Comparison of ENCODE assay signal across 8 cellular contexts in the genomic region with DNA sequence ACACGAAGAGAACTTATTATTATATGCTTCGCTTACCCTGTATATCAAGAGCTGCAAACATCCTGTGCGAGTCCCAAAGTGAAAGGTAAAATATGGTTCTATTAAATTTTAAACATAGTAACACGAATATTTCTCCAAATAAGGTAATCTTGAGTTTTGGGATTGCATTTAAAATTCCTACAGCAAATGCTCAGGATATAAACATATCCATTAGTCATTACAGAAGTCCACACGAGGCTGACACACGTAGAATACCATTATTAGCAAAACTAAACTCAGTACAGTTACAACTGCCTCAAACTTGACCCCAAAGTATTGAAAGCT. TPM values are rescaled to one million over a fixed set of nuclear protein-coding genes. Genes with fewer than 3 reads are reported as not detected.
DNase-seq lines count a peak whose midpoint lies in the region; ATAC-seq and TF ChIP-seq lines count a peak whose summit lies in the region.

No MANE protein-coding gene starts in this region.

- H3K36me3 ChIP-seq in liver (ENCODE audit: control insufficient read depth in 4 of 4, insufficient read depth in 3 of 4, low read depth in 1 of 4, low read length in 3 of 4): no peaks in the 10 kb centered on the region
- H3K36me3 ChIP-seq in aorta (ENCODE audit: control insufficient read depth in 1 of 2, insufficient read depth in 2 of 2, low read length in 1 of 2): no peaks in the 10 kb centered on the region

- H3K9ac ChIP-seq in liver (ENCODE audit: low read depth in 1 of 2, low read length in 2 of 2): peak overlapping the region; percentile 76 to 96

- no peak for TF ChIP-seq CTCF in GM12864 (IDR thresholded peaks at IDR 0.05; ENCODE audit: low read depth, low read length, missing control alignments)
- no peak for TF ChIP-seq CTCF in activated CD8-positive, alpha-beta T cell treated with anti-CD3 and anti-CD28 coated beads for 36 hours (IDR thresholded peaks at IDR 0.05)
- TF ChIP-seq CTCF in liver (IDR thresholded peaks at IDR 0.05; ENCODE audit: low read depth, low read length, missing input control): no peak

- H3K4me1 Mint-ChIP-seq in activated CD8-positive, alpha-beta T cell treated with anti-CD3 and anti-CD28 coated beads for 36 hours (ENCODE audit: low read depth): peaks cover 36% of the 10 kb centered on the region

- H3K9me3 ChIP-seq in liver (ENCODE audit: control insufficient read depth in 4 of 4, low read length in 3 of 4) (no peaks in the 10 kb centered on the region), aorta (ENCODE audit: control insufficient read depth, low read length) (no peaks in the 10 kb centered on the region)

- peak overlapping the region; percentile 93 for H3K27ac Mint-ChIP-seq in activated CD8-positive, alpha-beta T cell treated with anti-CD3 and anti-CD28 coated beads for 36 hours

- peak; percentile 1 for ATAC-seq in HG02884 (IDR thresholded peaks at IDR 0.05; ENCODE audit: unreplicated experiment)
- ATAC-seq in activated CD8-positive, alpha-beta T cell treated with anti-CD3 and anti-CD28 coated beads for 36 hours: no peak
- no peak for ATAC-seq in aorta (ENCODE audit: low FRiP score)
- ATAC-seq in GM19351 (IDR thresholded peaks at IDR 0.05; ENCODE audit: unreplicated experiment): no peak
- ATAC-seq in esophagus mucosa: no peak

- DNase-seq in GM12864 (ENCODE audit: low read depth) (no peak), aorta (no peak), globus pallidus (ENCODE audit: low spot score) (no peak)
- DNase-seq in activated CD8-positive, alpha-beta T cell treated with anti-CD3 and anti-CD28 coated beads for 36 hours: no peak

- H3K4me1 ChIP-seq in liver (ENCODE audit: control insufficient read depth in 4 of 4, insufficient read depth in 4 of 4, low read length in 3 of 4) (peaks cover 1 to 47% (median 8%) of the 10 kb centered on the region in 4 donors), aorta (ENCODE audit: control insufficient read depth in 1 of 2, insufficient read depth in 2 of 2, low read length in 2 of 2) (peaks cover 4 to 10% of the 10 kb centered on the region in 2 donors)

- no peaks in the 10 kb centered on the region for H3K27me3 Mint-ChIP-seq in activated CD8-positive, alpha-beta T cell treated with anti-CD3 and anti-CD28 coated beads for 36 hours

- TF ChIP-seq RAD21 in liver (IDR thresholded peaks at IDR 0.05): no peak

- peak overlapping the region; percentile 86 for H3K4me3 Mint-ChIP-seq in activated CD8-positive, alpha-beta T cell treated with anti-CD3 and anti-CD28 coated beads for 36 hours

- no peaks in the 10 kb centered on the region for H3K9me3 Mint-ChIP-seq in activated CD8-positive, alpha-beta T cell treated with anti-CD3 and anti-CD28 coated beads for 36 hours

- H3K4me3 ChIP-seq in GM12864 (ENCODE audit: low read depth, low read length) (peak overlapping the region; percentile 78), liver (ENCODE audit: low read depth in 1 of 3, low read length in 3 of 3) (peak overlapping the region; percentile 71 to 96 (median 82)), aorta (ENCODE audit: low read length in 2 of 2) (peak overlapping the region; percentile 26 to 36)

- WGBS in liver: 33% methylated on average over 6 of the region's 6 CpGs
- WGBS in aorta, 2 donors: 11 to 18% methylated on average over 6 of the region's 6 CpGs

- H3K27me3 ChIP-seq in liver (ENCODE audit: control insufficient read depth in 4 of 4, insufficient read depth in 4 of 4, low read length in 3 of 4) (no peaks in the 10 kb centered on the region), aorta (ENCODE audit: control insufficient read depth in 1 of 2, insufficient read depth in 2 of 2, low read length in 1 of 2) (no peaks in the 10 kb centered on the region)

- POLR2A ChIA-PET in activated CD8-positive, alpha-beta T cell treated with anti-CD3 and anti-CD28 coated beads for 36 hours (lab: Charles Lee): interaction anchor here (0.7 to 2.2 kb wide), 3 partner anchors 16 to 111 kb away, joined by 3 to 11 read pairs (median 3); no protein-coding TSS in a partner anchor

- intact Hi-C loops in activated CD8-positive, alpha-beta T cell treated with anti-CD3 and anti-CD28 coated beads for 36 hours (cut with micrococcal nuclease): no loop called here
- intact Hi-C loops in aorta (cut with DNase I): loop anchor here (5.0 to 10.0 kb wide), 3 partner anchors 129 to 826 kb away; partner anchors contain the start of gene TGFB2 (in 1 of the 2)

- CTCF ChIA-PET in activated CD8-positive, alpha-beta T cell treated with anti-CD3 and anti-CD28 coated beads for 36 hours (lab: Charles Lee): interaction anchor here (1.6 kb wide), 1 partner anchor 13 kb away, joined by 5 read pairs; no protein-coding TSS in a partner anchor

- peaks cover 15% of the 10 kb centered on the region for H3K36me3 Mint-ChIP-seq in activated CD8-positive, alpha-beta T cell treated with anti-CD3 and anti-CD28 coated beads for 36 hours (ENCODE audit: low read depth)

- H3K27ac ChIP-seq in liver (ENCODE audit: low read depth in 1 of 2, low read length in 2 of 2) (peak overlapping the region; percentile 82 to 98), aorta (ENCODE audit: low read depth in 1 of 2, low read length in 2 of 2) (peak overlapping the region in 1 of 2 donors; percentile 73)

TF ChIP-seq in liver, 16 proteins besides CTCF, POLR2A, EP300 and RAD21:
- no peak for TF ChIP-seq NR2F2 (IDR thresholded peaks at IDR 0.05)
- TF ChIP-seq, protein P1, sequence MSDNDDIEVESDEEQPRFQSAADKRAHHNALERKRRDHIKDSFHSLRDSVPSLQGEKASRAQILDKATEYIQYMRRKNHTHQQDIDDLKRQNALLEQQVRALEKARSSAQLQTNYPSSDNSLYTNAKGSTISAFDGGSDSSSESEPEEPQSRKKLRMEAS (IDR thresholded peaks at IDR 0.05): no peak
- no peak for TF ChIP-seq RXRA (IDR thresholded peaks at IDR 0.05)
- TF ChIP-seq, protein P2, sequence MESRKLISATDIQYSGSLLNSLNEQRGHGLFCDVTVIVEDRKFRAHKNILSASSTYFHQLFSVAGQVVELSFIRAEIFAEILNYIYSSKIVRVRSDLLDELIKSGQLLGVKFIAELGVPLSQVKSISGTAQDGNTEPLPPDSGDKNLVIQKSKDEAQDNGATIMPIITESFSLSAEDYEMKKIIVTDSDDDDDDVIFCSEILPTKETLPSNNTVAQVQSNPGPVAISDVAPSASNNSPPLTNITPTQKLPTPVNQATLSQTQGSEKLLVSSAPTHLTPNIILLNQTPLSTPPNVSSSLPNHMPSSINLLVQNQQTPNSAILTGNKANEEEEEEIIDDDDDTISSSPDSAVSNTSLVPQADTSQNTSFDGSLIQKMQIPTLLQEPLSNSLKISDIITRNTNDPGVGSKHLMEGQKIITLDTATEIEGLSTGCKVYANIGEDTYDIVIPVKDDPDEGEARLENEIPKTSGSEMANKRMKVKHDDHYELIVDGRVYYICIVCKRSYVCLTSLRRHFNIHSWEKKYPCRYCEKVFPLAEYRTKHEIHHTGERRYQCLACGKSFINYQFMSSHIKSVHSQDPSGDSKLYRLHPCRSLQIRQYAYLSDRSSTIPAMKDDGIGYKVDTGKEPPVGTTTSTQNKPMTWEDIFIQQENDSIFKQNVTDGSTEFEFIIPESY (IDR thresholded peaks at IDR 0.05): no peak
- TF ChIP-seq, protein P3, sequence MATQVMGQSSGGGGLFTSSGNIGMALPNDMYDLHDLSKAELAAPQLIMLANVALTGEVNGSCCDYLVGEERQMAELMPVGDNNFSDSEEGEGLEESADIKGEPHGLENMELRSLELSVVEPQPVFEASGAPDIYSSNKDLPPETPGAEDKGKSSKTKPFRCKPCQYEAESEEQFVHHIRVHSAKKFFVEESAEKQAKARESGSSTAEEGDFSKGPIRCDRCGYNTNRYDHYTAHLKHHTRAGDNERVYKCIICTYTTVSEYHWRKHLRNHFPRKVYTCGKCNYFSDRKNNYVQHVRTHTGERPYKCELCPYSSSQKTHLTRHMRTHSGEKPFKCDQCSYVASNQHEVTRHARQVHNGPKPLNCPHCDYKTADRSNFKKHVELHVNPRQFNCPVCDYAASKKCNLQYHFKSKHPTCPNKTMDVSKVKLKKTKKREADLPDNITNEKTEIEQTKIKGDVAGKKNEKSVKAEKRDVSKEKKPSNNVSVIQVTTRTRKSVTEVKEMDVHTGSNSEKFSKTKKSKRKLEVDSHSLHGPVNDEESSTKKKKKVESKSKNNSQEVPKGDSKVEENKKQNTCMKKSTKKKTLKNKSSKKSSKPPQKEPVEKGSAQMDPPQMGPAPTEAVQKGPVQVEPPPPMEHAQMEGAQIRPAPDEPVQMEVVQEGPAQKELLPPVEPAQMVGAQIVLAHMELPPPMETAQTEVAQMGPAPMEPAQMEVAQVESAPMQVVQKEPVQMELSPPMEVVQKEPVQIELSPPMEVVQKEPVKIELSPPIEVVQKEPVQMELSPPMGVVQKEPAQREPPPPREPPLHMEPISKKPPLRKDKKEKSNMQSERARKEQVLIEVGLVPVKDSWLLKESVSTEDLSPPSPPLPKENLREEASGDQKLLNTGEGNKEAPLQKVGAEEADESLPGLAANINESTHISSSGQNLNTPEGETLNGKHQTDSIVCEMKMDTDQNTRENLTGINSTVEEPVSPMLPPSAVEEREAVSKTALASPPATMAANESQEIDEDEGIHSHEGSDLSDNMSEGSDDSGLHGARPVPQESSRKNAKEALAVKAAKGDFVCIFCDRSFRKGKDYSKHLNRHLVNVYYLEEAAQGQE (IDR thresholded peaks at IDR 0.05): no peak
- TF ChIP-seq ATF3 (IDR thresholded peaks at IDR 0.05): no peak
- no peak for TF ChIP-seq HNF4A (conservative IDR thresholded peaks at IDR 0.05)
- TF ChIP-seq JUND (IDR thresholded peaks at IDR 0.05): no peak
- no peak for TF ChIP-seq HNF4G (IDR thresholded peaks at IDR 0.05)
- no peak for TF ChIP-seq YY1 (IDR thresholded peaks at IDR 0.05)
- no peak for TF ChIP-seq EGR1 (IDR thresholded peaks at IDR 0.05; ENCODE audit: low read depth in 2 of 2)
- TF ChIP-seq TAF1 (conservative IDR thresholded peaks at IDR 0.05): no peak
- no peak for TF ChIP-seq FOXA1 (IDR thresholded peaks at IDR 0.05)
- TF ChIP-seq FOXA2 (IDR thresholded peaks at IDR 0.05): no peak
- no peak for TF ChIP-seq SP1 (IDR thresholded peaks at IDR 0.05)

RNA-seq across cellular contexts. Expression of gene LYPLAL1, which starts 0.3 kb away (rescaled TPM):
- 10 to 100 TPM; 24.5 to 30.0 TPM for total RNA-seq in activated CD8-positive, alpha-beta T cell treated with anti-CD3 and anti-CD28 coated beads for 36 hours
- total RNA-seq in liver (10 to 100 TPM; 10.7 to 16.7 TPM), aorta (10 to 100 TPM; 35.1 to 47.0 TPM), esophagus mucosa (26.7 TPM)
- polyA plus RNA-seq in liver (10 to 100 TPM; 10.3 to 57.4 TPM), aorta (10 to 100 TPM; 14.9 to 16.0 TPM)

Comparison
In these comparisons a context has a peak if more than half of its experiments do, and no peak if none do; other contexts are left out.
1. H3K4me3 ChIP-seq: peak in every context shown above with its lines; median percentile 82 in liver; 78 in GM12864; 31 in aorta.